Comparison of ENCODE assay signal across 23 cellular contexts in genomic region chr1:8356256-8357209, GRCh38. TPM values are rescaled to one million over a fixed set of nuclear protein-coding genes. Genes with fewer than 3 reads are reported as not detected.
DNase-seq lines count a peak whose midpoint lies in the region; ATAC-seq, FAIRE-seq and TF ChIP-seq lines count a peak whose summit lies in the region.
"Had no signal": no experiment of that assay in that cellular context is flagged by ENCODE, and none has a peak within 500 bp of the region (broad histone marks: within the 10 kb centered on the region; RNA-seq: fewer than 3 reads in every experiment).

No MANE protein-coding gene starts in this region.

- H3K4me3 Mint-ChIP-seq in activated CD4-positive, alpha-beta T cell treated with anti-CD3 and anti-CD28 coated beads, Interleukin-2, amount 10 ng/mL, durations not matched to agents 24 days and 14 days, result no peak overlapping the region

- H3K27me3 ChIP-seq in gastrocnemius medialis, result no peaks in the 10 kb centered on the region
- H3K27me3 ChIP-seq: BLaER1 treated with 17β-estradiol and CSF1 and Interleukin-3, amounts not matched to agents 10 nM and 100 nM; colonic mucosa; MG63; upper lobe of left lung had no signal

- intact Hi-C loops in activated CD4-positive, alpha-beta T cell treated with anti-CD3 and anti-CD28 coated beads, Interleukin-2, amount 10 ng/mL, durations not matched to agents 24 days and 14 days (cut with micrococcal nuclease), result no loop called here
- intact Hi-C loops in left ventricle myocardium superior (cut with micrococcal nuclease) (no loop called here), gastrocnemius medialis (cut with DNase I; ENCODE audit: low total_unique reads) (no loop called here), sciatic nerve (cut with DNase I) (no loop called here)

- H3K27ac ChIP-seq in angular gyrus (ENCODE audit: low read depth, low read length) (peak overlapping the region; percentile 24), gastrocnemius medialis (peak overlapping the region; percentile 44 to 95 (median 74))
- H3K27ac ChIP-seq: BLaER1 treated with 17β-estradiol and CSF1 and Interleukin-3, amounts not matched to agents 10 nM and 100 nM; colonic mucosa had no signal

- TF ChIP-seq POLR2A in gastrocnemius medialis (IDR thresholded peaks at IDR 0.05) (no peak), GM12892 (IDR thresholded peaks at IDR 0.05; ENCODE audit: low read depth, low read length) (no peak)

- peaks cover 39% of the 10 kb centered on the region for H3K36me3 Mint-ChIP-seq in activated CD4-positive, alpha-beta T cell treated with anti-CD3 and anti-CD28 coated beads, Interleukin-2, amount 10 ng/mL, durations not matched to agents 24 days and 14 days (ENCODE audit: low read depth)

- no peaks in the 10 kb centered on the region for H3K4me1 Mint-ChIP-seq in activated CD4-positive, alpha-beta T cell treated with anti-CD3 and anti-CD28 coated beads, Interleukin-2, amount 10 ng/mL, durations not matched to agents 24 days and 14 days

- no peak for TF ChIP-seq CTCF in gastrocnemius medialis (IDR thresholded peaks at IDR 0.05 in 4 of 5, conservative IDR thresholded peaks at IDR 0.05 in 1 of 5)

- ATAC-seq in left ventricle myocardium superior (peak; percentile 21), gastrocnemius medialis (no peak), HG02840 (IDR thresholded peaks at IDR 0.05; ENCODE audit: low FRiP score, unreplicated experiment) (no peak), sciatic nerve (no peak)

- no peaks in the 10 kb centered on the region for H3K9me3 Mint-ChIP-seq in activated CD4-positive, alpha-beta T cell treated with anti-CD3 and anti-CD28 coated beads, Interleukin-2, amount 10 ng/mL, durations not matched to agents 24 days and 14 days

- no peaks in the 10 kb centered on the region for H3K27me3 Mint-ChIP-seq in activated CD4-positive, alpha-beta T cell treated with anti-CD3 and anti-CD28 coated beads, Interleukin-2, amount 10 ng/mL, durations not matched to agents 24 days and 14 days

- H3K27ac Mint-ChIP-seq in activated CD4-positive, alpha-beta T cell treated with anti-CD3 and anti-CD28 coated beads, Interleukin-2, amount 10 ng/mL, durations not matched to agents 24 days and 14 days, result peak overlapping the region; percentile 9

- H3K4me3 ChIP-seq in gastrocnemius medialis, result no peak overlapping the region
- H3K4me3 ChIP-seq: BLaER1 treated with 17β-estradiol and CSF1 and Interleukin-3, amounts not matched to agents 10 nM and 100 nM; colonic mucosa; HAP-1; MG63; skin epidermis; upper lobe of left lung had no signal

- no peak for DNase-seq in activated CD4-positive, alpha-beta T cell treated with anti-CD3 and anti-CD28 coated beads, Interleukin-2, amount 10 ng/mL, durations not matched to agents 24 days and 14 days
- no peak for DNase-seq in activated CD4-positive, alpha-beta T cell treated with anti-CD3 and anti-CD28 coated beads for 48 hours
- peak; percentile 32 for DNase-seq in left ventricle myocardium superior
- DNase-seq in gastrocnemius medialis, result no peak
- no peak for DNase-seq in sciatic nerve (ENCODE audit: low spot score)
- DNase-seq in GM12892 (ENCODE audit: insufficient read length), result no peak
- DNase-seq: activated CD4-positive, alpha-beta T cell treated with anti-CD3 and anti-CD28 coated beads, Interleukin-2, amount 50 U/mL, for 1 hour; activated T-cell treated with anti-CD3 and anti-CD28 coated beads, Interleukin-2, amount 50 U/mL, for 48 hours; colonic mucosa; erythroblast; mesendoderm; MG63; NCI-H187 treated with DMSO at 0.1 percent for 48 hours; NCI-H446 treated with DMSO at 0.1 percent for 48 hours; SHP77 treated with DMSO at 0.1 percent for 48 hours; stimulated activated CD4-positive, alpha-beta T cell treated with anti-CD3 and anti-CD28 coated beads, Interleukin-4, amount 100 ng/mL, for 4 hours; T-helper 9 cell had no signal

- peaks cover 32 to 40% of the 10 kb centered on the region in 2 donors for H3K4me1 ChIP-seq in gastrocnemius medialis
- H3K4me1 ChIP-seq: colonic mucosa, HAP-1 had no signal

- H3K36me3 ChIP-seq in gastrocnemius medialis, result peaks cover 10 to 89% of the 10 kb centered on the region in 2 donors

- no peak for FAIRE-seq in GM12892 (lab: Jason Lieb, UNC)

- in situ Hi-C loops in gastrocnemius medialis (cut with MboI; ENCODE audit: low sequenced_read_pairs in 4 of 4), result no loop called here

- H3K9me3 ChIP-seq in gastrocnemius medialis, result no peaks in the 10 kb centered on the region
- H3K9me3 ChIP-seq: BLaER1 treated with 17β-estradiol and CSF1 and Interleukin-3, amounts not matched to agents 10 nM and 100 nM; colonic mucosa; HAP-1; MG63; upper lobe of left lung had no signal

RNA-seq across cellular contexts. Expression of gene SLC45A1, which starts 38.6 kb away (rescaled TPM):
- total RNA-seq in activated CD4-positive, alpha-beta T cell treated with anti-CD3 and anti-CD28 coated beads, Interleukin-2, amount 10 ng/mL, durations not matched to agents 24 days and 14 days, result 0.12 and 0.38 TPM in 2 replicates
- total RNA-seq in left ventricle myocardium superior (2.0 TPM), gastrocnemius medialis (1 to 10 TPM in 1 of 4 donors, under 1 TPM in 3; 0.56 to 2.9 (median 0.68) TPM), sciatic nerve (2.5 TPM)
- polyA plus RNA-seq in GM12892 (2012; ENCODE audit: missing spikeins), result not detected
